Comparison of ENCODE assay signal across 8 cellular contexts in genomic region chr1:145871994-145872411, GRCh38. TPM values are rescaled to one million over a fixed set of nuclear protein-coding genes. Genes with fewer than 3 reads are reported as not detected.
A peak's percentile ranks its signal among the peaks of the same experiment; 100 is the strongest.
DNase-seq lines count a peak whose midpoint lies in the region; ATAC-seq and FAIRE-seq lines count a peak whose summit lies in the region.

No MANE protein-coding gene starts in this region.

- peaks cover 53% of the 10 kb centered on the region for H3K27me3 Mint-ChIP-seq in activated CD4-positive, alpha-beta T cell treated with anti-CD3 and anti-CD28 coated beads, Interleukin-2, amount 10 ng/mL, durations not matched to agents 7 days and 5 days
- H3K27me3 Mint-ChIP-seq in effector memory CD8-positive, alpha-beta T cell = peaks cover 11 to 28% of the 10 kb centered on the region in 2 donors
- peaks cover 14% of the 10 kb centered on the region for H3K27me3 Mint-ChIP-seq in memory B cell

- POLR2A ChIA-PET in activated CD4-positive, alpha-beta T cell treated with anti-CD3 and anti-CD28 coated beads, Interleukin-2, amount 10 ng/mL, durations not matched to agents 7 days and 5 days (lab: Charles Lee) = interaction anchor here (0.6 to 1.1 kb wide), 2 partner anchors 12 to 16 kb away, joined by 3 read pairs; no protein-coding TSS in a partner anchor

- peak overlapping the region; percentile 63 for H3K27ac Mint-ChIP-seq in activated CD4-positive, alpha-beta T cell treated with anti-CD3 and anti-CD28 coated beads, Interleukin-2, amount 10 ng/mL, durations not matched to agents 7 days and 5 days
- H3K27ac Mint-ChIP-seq in effector memory CD8-positive, alpha-beta T cell = peak overlapping the region in 1 of 2 donors; percentile 91
- peak overlapping the region; percentile 51 for H3K27ac Mint-ChIP-seq in memory B cell

- H3K36me3 ChIP-seq in MG63 = no peaks in the 10 kb centered on the region

- CTCF ChIA-PET in activated CD4-positive, alpha-beta T cell treated with anti-CD3 and anti-CD28 coated beads, Interleukin-2, amount 10 ng/mL, durations not matched to agents 7 days and 5 days (lab: Charles Lee) = interaction anchor here (1.0 to 6.8 kb wide), 8 partner anchors 9 to 55 kb away, joined by 3 to 63 read pairs (median 8); partner anchors contain the start of genes ANKRD35, NUDT17, PIAS3 and RBM8A

- DNase-seq in GM18507 (ENCODE audit: extremely low spot score, insufficient read length, low read depth) = peak; percentile 12
- DNase-seq in activated CD4-positive, alpha-beta T cell treated with anti-CD3 and anti-CD28 coated beads, Interleukin-2, amount 10 ng/mL, durations not matched to agents 7 days and 5 days = peak; percentile 49
- DNase-seq in effector memory CD8-positive, alpha-beta T cell = peak; percentile 21 to 30 (median 27)
- DNase-seq in memory B cell (ENCODE audit: low spot score in 2 of 2) = peak in 1 of 2 donors; percentile 42
- DNase-seq in stimulated activated CD8-positive, alpha-beta memory T cell treated with anti-CD3 and anti-CD28 coated beads, Interleukin-15, amount 100 ng/mL, for 24 hours (ENCODE audit: low read depth) = peak; percentile 16
- no peak for DNase-seq in MG63
- no peak for DNase-seq in NCI-H1092 treated with DMSO at 0.1 percent for 48 hours (lab: John Stamatoyannopoulos, UW)

- H3K9me3 Mint-ChIP-seq in activated CD4-positive, alpha-beta T cell treated with anti-CD3 and anti-CD28 coated beads, Interleukin-2, amount 10 ng/mL, durations not matched to agents 7 days and 5 days = no peaks in the 10 kb centered on the region
- H3K9me3 Mint-ChIP-seq in effector memory CD8-positive, alpha-beta T cell = no peaks in the 10 kb centered on the region
- H3K9me3 Mint-ChIP-seq in memory B cell = no peaks in the 10 kb centered on the region

- H3K27me3 ChIP-seq in MG63 = peaks cover 2% of the 10 kb centered on the region

- no peak overlapping the region for H3K4me3 ChIP-seq in MG63

- no peaks in the 10 kb centered on the region for H3K9me3 ChIP-seq in MG63

- peak; percentile 86 for ATAC-seq in effector memory CD8-positive, alpha-beta T cell (replicated peaks)
- ATAC-seq in memory B cell (ENCODE audit: low read depth) (peak; percentile 86), GM21526 (IDR thresholded peaks at IDR 0.05; ENCODE audit: low FRiP score, unreplicated experiment) (no peak)

- FAIRE-seq in GM18507 (lab: Jason Lieb, UNC) = peak; percentile 59

- H3K4me3 Mint-ChIP-seq in activated CD4-positive, alpha-beta T cell treated with anti-CD3 and anti-CD28 coated beads, Interleukin-2, amount 10 ng/mL, durations not matched to agents 7 days and 5 days = peak overlapping the region; percentile 66
- H3K4me3 Mint-ChIP-seq in effector memory CD8-positive, alpha-beta T cell = peak overlapping the region; percentile 78 to 81
- peak overlapping the region; percentile 85 for H3K4me3 Mint-ChIP-seq in memory B cell

- no peaks in the 10 kb centered on the region for H3K36me3 Mint-ChIP-seq in activated CD4-positive, alpha-beta T cell treated with anti-CD3 and anti-CD28 coated beads, Interleukin-2, amount 10 ng/mL, durations not matched to agents 7 days and 5 days (ENCODE audit: low read depth)
- H3K36me3 Mint-ChIP-seq in effector memory CD8-positive, alpha-beta T cell (ENCODE audit: insufficient read depth) = no peaks in the 10 kb centered on the region
- H3K36me3 Mint-ChIP-seq in memory B cell = no peaks in the 10 kb centered on the region

- H3K4me1 Mint-ChIP-seq in activated CD4-positive, alpha-beta T cell treated with anti-CD3 and anti-CD28 coated beads, Interleukin-2, amount 10 ng/mL, durations not matched to agents 7 days and 5 days = peaks cover 18% of the 10 kb centered on the region
- peaks cover 17 to 22% of the 10 kb centered on the region in 2 donors for H3K4me1 Mint-ChIP-seq in effector memory CD8-positive, alpha-beta T cell (ENCODE audit: low read depth in 2 of 2)
- H3K4me1 Mint-ChIP-seq in memory B cell = peaks cover 15% of the 10 kb centered on the region

RNA-seq across cellular contexts. Expression of gene PIAS3, which starts 13.1 kb away (rescaled TPM):
- total RNA-seq in activated CD4-positive, alpha-beta T cell treated with anti-CD3 and anti-CD28 coated beads, Interleukin-2, amount 10 ng/mL, durations not matched to agents 7 days and 5 days = 10 to 100 TPM; 17.9 to 18.8 TPM
- total RNA-seq in MG63 (2014; rRNA removed; shearing (Covaris generic); ENCODE audit: low replicate concordance) = 5.6 and 11.0 TPM in 2 replicates

RNA-seq across cellular contexts. Expression of gene ANKRD35, which starts 13.7 kb away (rescaled TPM):
- total RNA-seq in activated CD4-positive, alpha-beta T cell treated with anti-CD3 and anti-CD28 coated beads, Interleukin-2, amount 10 ng/mL, durations not matched to agents 7 days and 5 days = under 1 TPM; 0.40 to 0.42 TPM
- not detected in 2 replicates for total RNA-seq in MG63 (2014; rRNA removed; shearing (Covaris generic); ENCODE audit: low replicate concordance)

RNA-seq across cellular contexts. Expression of gene NUDT17, which starts 26.6 kb away (rescaled TPM):
- 1 to 10 TPM; 2.7 to 3.4 TPM for total RNA-seq in activated CD4-positive, alpha-beta T cell treated with anti-CD3 and anti-CD28 coated beads, Interleukin-2, amount 10 ng/mL, durations not matched to agents 7 days and 5 days
- total RNA-seq in MG63 (2014; rRNA removed; shearing (Covaris generic); ENCODE audit: low replicate concordance) = 0.59 TPM in 2 replicates

RNA-seq across cellular contexts. Expression of gene ITGA10, which starts 37.8 kb away (rescaled TPM):
- total RNA-seq in activated CD4-positive, alpha-beta T cell treated with anti-CD3 and anti-CD28 coated beads, Interleukin-2, amount 10 ng/mL, durations not matched to agents 7 days and 5 days = 1 to 10 TPM; 1.5 to 1.9 TPM
- total RNA-seq in MG63 (2014; rRNA removed; shearing (Covaris generic); ENCODE audit: low replicate concordance) = 0.10 and 0.20 TPM in 2 replicates

RNA-seq across cellular contexts. Expression of gene PEX11B, which starts 46.5 kb away (rescaled TPM):
- 10 to 100 TPM; 36.9 to 44.6 TPM for total RNA-seq in activated CD4-positive, alpha-beta T cell treated with anti-CD3 and anti-CD28 coated beads, Interleukin-2, amount 10 ng/mL, durations not matched to agents 7 days and 5 days
- total RNA-seq in MG63 (2014; rRNA removed; shearing (Covaris generic); ENCODE audit: low replicate concordance) = 19.3 and 20.6 TPM in 2 replicates

Comparison
In these comparisons a context has a peak if more than half of its experiments do, and no peak if none do; other contexts are left out.
1. DNase-seq: peak in GM18507 (single experiment), activated CD4-positive, alpha-beta T cell treated with anti-CD3 and anti-CD28 coated beads, Interleukin-2, amount 10 ng/mL, durations not matched to agents 7 days and 5 days (single experiment), effector memory CD8-positive, alpha-beta T cell (3 of 3) and stimulated activated CD8-positive, alpha-beta memory T cell treated with anti-CD3 and anti-CD28 coated beads, Interleukin-15, amount 100 ng/mL, for 24 hours (single experiment); none in MG63 (single experiment) and NCI-H1092 treated with DMSO at 0.1 percent for 48 hours (single experiment).
2. Peak in every context shown above with its lines, with median percentiles within 50 percentile points of each other: H3K4me3 Mint-ChIP-seq.